ENCODE assay signal across 17 cellular contexts in genomic region chr14:51538973-51539372, GRCh38.
A peak's percentile ranks its signal among the peaks of the same experiment; 100 is the strongest.
DNase-seq lines count a peak whose midpoint lies in the region; ATAC-seq, FAIRE-seq and TF ChIP-seq lines count a peak whose summit lies in the region.
"Had no signal": no experiment of that assay in that cellular context is flagged by ENCODE, and none has a peak within 500 bp of the region (broad histone marks: within the 10 kb centered on the region; RNA-seq: fewer than 3 reads in every experiment).

No MANE protein-coding gene starts in this region.

- DNase-seq in A549 (ENCODE audit: low read depth in 1 of 2, low spot score in 1 of 2) (no peak), MCF 10A (ENCODE audit: unreplicated experiment) (no peak), keratinocyte (ENCODE audit: low read depth, low spot score) (no peak), GM12892 (ENCODE audit: insufficient read length) (no peak), kidney glomerular epithelial cell (lab: John Stamatoyannopoulos, UW) (no peak)
- DNase-seq in CD8-positive, alpha-beta memory T cell = no peak
- DNase-seq: DMS79 treated with DMSO at 0.1 percent for 48 hours, Kasumi-1, NCI-H1930, NCI-H510A treated with DMSO at 0.1 percent for 48 hours had no signal

- H3K9me3 Mint-ChIP-seq in MCF 10A (ENCODE audit: unreplicated experiment) = no peaks in the 10 kb centered on the region
- peaks cover 0 to 4% (median 0%) of the 10 kb centered on the region in 5 donors for H3K9me3 Mint-ChIP-seq in CD8-positive, alpha-beta memory T cell

- H3K27me3 ChIP-seq in HUES48 (ENCODE audit: control insufficient read depth, insufficient read depth, low read length) (no peaks in the 10 kb centered on the region), keratinocyte (ENCODE audit: control insufficient read depth, extremely low read depth, insufficient read depth, low read length) (no peaks in the 10 kb centered on the region)
- no peaks in the 10 kb centered on the region for H3K27me3 ChIP-seq in CD8-positive, alpha-beta memory T cell (ENCODE audit: insufficient read depth, low read length, poor library complexity, severe bottlenecking)

- no peak for TF ChIP-seq RAD21 in A549 (conservative IDR thresholded peaks at IDR 0.05 in 1 of 2, IDR thresholded peaks at IDR 0.05 in 1 of 2)

- H3K4me3 ChIP-seq in A549 (no peak overlapping the region), HUES48 (ENCODE audit: low read depth, low read length) (no peak overlapping the region), keratinocyte (ENCODE audit: control insufficient read depth in 2 of 3, extremely low read depth in 1 of 3, insufficient read depth in 2 of 3, low read depth in 1 of 3, low read length in 3 of 3) (peak overlapping the region in 2 of 3 experiments; percentile 22 to 24)
- no peak overlapping the region for H3K4me3 ChIP-seq in CD8-positive, alpha-beta memory T cell (ENCODE audit: low read length)

- H3K4me1 ChIP-seq in A549 = peaks cover 30% of the 10 kb centered on the region
- peaks cover 10% of the 10 kb centered on the region for H3K4me1 ChIP-seq in HUES48 (ENCODE audit: control insufficient read depth, insufficient read depth, low read length)
- H3K4me1 ChIP-seq in keratinocyte (ENCODE audit: control insufficient read depth, extremely low read depth, insufficient read depth, low read length) = peaks cover 53% of the 10 kb centered on the region
- no peaks in the 10 kb centered on the region for H3K4me1 ChIP-seq in CD8-positive, alpha-beta memory T cell (ENCODE audit: insufficient read depth, low read length)

- TF ChIP-seq CTCF in A549 (IDR thresholded peaks at IDR 0.05) = no peak
- no peak for TF ChIP-seq CTCF in MCF 10A (IDR thresholded peaks at IDR 0.05; ENCODE audit: unreplicated experiment)
- no peak for TF ChIP-seq CTCF in keratinocyte (optimal IDR thresholded peaks at IDR 0.05 in 1 of 3, IDR thresholded peaks at IDR 0.05 in 1 of 3, conservative IDR thresholded peaks at IDR 0.05 in 1 of 3; ENCODE audit: extremely low read depth in 1 of 3, insufficient read depth in 2 of 3, low read length in 3 of 3)

- H3K9ac ChIP-seq in HUES48 (ENCODE audit: low read depth, low read length) = no peak overlapping the region
- H3K9ac ChIP-seq in keratinocyte (ENCODE audit: control insufficient read depth, extremely low read depth, insufficient read depth, low read length) = peak overlapping the region; percentile 86

- no peak overlapping the region for H2AFZ ChIP-seq in keratinocyte (ENCODE audit: control insufficient read depth, low read length)

- H3K27ac Mint-ChIP-seq in MCF 10A (ENCODE audit: low read depth, unreplicated experiment) = peak overlapping the region; percentile 92
- no peak overlapping the region for H3K27ac Mint-ChIP-seq in CD8-positive, alpha-beta memory T cell
- H3K27ac Mint-ChIP-seq: CD14-positive monocyte had no signal

- TF ChIP-seq EP300 in A549 (IDR thresholded peaks at IDR 0.05) = no peak

- peaks cover 84% of the 10 kb centered on the region for H3K79me2 ChIP-seq in keratinocyte (ENCODE audit: control insufficient read depth, insufficient read depth, low read length)

- dilution Hi-C loops in keratinocyte (cut with MboI; ENCODE audit: extremely low pct_ligation_motif_present, low sequenced_read_pairs) = no loop called here

- peak overlapping the region; percentile 49 for H3K4me3 Mint-ChIP-seq in MCF 10A (ENCODE audit: unreplicated experiment)
- no peak overlapping the region for H3K4me3 Mint-ChIP-seq in CD8-positive, alpha-beta memory T cell
- H3K4me3 Mint-ChIP-seq: CD14-positive monocyte had no signal

- peak overlapping the region; percentile 35; the same call in 2 of the 3 replicates for H3K4me2 ChIP-seq in A549
- peak overlapping the region; percentile 96 for H3K4me2 ChIP-seq in keratinocyte (ENCODE audit: control insufficient read depth, extremely low read depth, insufficient read depth, low read depth, low read length)

- BruUV-seq in MCF 10A (replicated peaks; lab: Mats Ljungman, UMichigan) = no TSS peak

- H3K27ac ChIP-seq in A549 (peak overlapping the region; percentile 66 to 69; a peak in 5 of 6 replicates), HUES48 (ENCODE audit: low read depth, low read length) (peak overlapping the region; percentile 62), keratinocyte (ENCODE audit: control insufficient read depth, insufficient read depth, low read length) (peak overlapping the region; percentile 100)
- no peak overlapping the region for H3K27ac ChIP-seq in CD8-positive, alpha-beta memory T cell (ENCODE audit: low read depth, low read length)
- H3K27ac ChIP-seq: RWPE1 had no signal

- no peak for FAIRE-seq in A549 (lab: Jason Lieb, UNC)
- no peak for FAIRE-seq in keratinocyte (lab: Jason Lieb, UNC)
- no peak for FAIRE-seq in GM12892 (lab: Jason Lieb, UNC)
- FAIRE-seq: D721Med, G401.6, GM12891 had no signal

- intact Hi-C loops in MCF 10A (cut with micrococcal nuclease) = no loop called here

- 76% methylated on average over 1 of the region's 1 CpG for WGBS in A549 (ENCODE audit: missing lambda C conversion rate)

- H3K27me3 Mint-ChIP-seq in MCF 10A (ENCODE audit: insufficient read depth, unreplicated experiment) = no peaks in the 10 kb centered on the region
- H3K27me3 Mint-ChIP-seq in CD8-positive, alpha-beta memory T cell = peaks cover 1 to 37% of the 10 kb centered on the region in 2 donors

- ATAC-seq in A549 (no peak), GM19035 (IDR thresholded peaks at IDR 0.05; ENCODE audit: unreplicated experiment) (no peak)

- no peaks in the 10 kb centered on the region for H3K36me3 ChIP-seq in HUES48 (ENCODE audit: control insufficient read depth, insufficient read depth, low read length)
- peaks cover 0 to 11% of the 10 kb centered on the region in 2 experiments for H3K36me3 ChIP-seq in keratinocyte (ENCODE audit: control insufficient read depth in 2 of 2, extremely low read depth in 1 of 2, insufficient read depth in 2 of 2, low read length in 2 of 2)
- H3K36me3 ChIP-seq in CD8-positive, alpha-beta memory T cell (ENCODE audit: insufficient read depth, low read length) = no peaks in the 10 kb centered on the region

- H3K9me1 ChIP-seq in keratinocyte (ENCODE audit: control insufficient read depth, extremely low read depth, insufficient read depth, low read length) = no peaks in the 10 kb centered on the region

- H3K9me3 ChIP-seq in A549 (peaks cover 6% of the 10 kb centered on the region; the same call in 1 of the 3 replicates), HUES48 (ENCODE audit: control insufficient read depth, insufficient read depth, low read length) (peaks cover 5% of the 10 kb centered on the region), keratinocyte (ENCODE audit: control insufficient read depth, low read depth, low read length) (peaks cover 5% of the 10 kb centered on the region)
- H3K9me3 ChIP-seq in CD8-positive, alpha-beta memory T cell (ENCODE audit: low read length) = no peaks in the 10 kb centered on the region

- CTCF ChIA-PET in A549 (lab: Yijun Ruan, JAX) = interaction anchor here (3.7 kb wide), 1 partner anchor 256 kb away, joined by 14 read pairs; no protein-coding TSS in a partner anchor
- CTCF ChIA-PET in MCF 10A (lab: Yijun Ruan, JAX) = interaction anchor here (0.7 kb wide), 1 partner anchor 9 kb away, joined by 3 read pairs; no protein-coding TSS in a partner anchor
- CTCF ChIA-PET in CD8-positive, alpha-beta memory T cell (lab: Charles Lee) = no interaction called here

- POLR2A ChIA-PET in A549 (lab: Yijun Ruan, JAX) = no interaction called here
- POLR2A ChIA-PET in MCF 10A (lab: Yijun Ruan, JAX) = interaction anchor here (0.6 to 6.0 kb wide), 9 partner anchors 8 to 241 kb away, joined by 3 to 41 read pairs (median 6); partner anchors contain the start of gene FRMD6
- POLR2A ChIA-PET in CD8-positive, alpha-beta memory T cell (lab: Charles Lee) = no interaction called here

- H3K4me1 Mint-ChIP-seq in MCF 10A (ENCODE audit: insufficient read depth, unreplicated experiment) = peaks cover 57% of the 10 kb centered on the region
- no peaks in the 10 kb centered on the region for H3K4me1 Mint-ChIP-seq in CD8-positive, alpha-beta memory T cell
- H3K4me1 Mint-ChIP-seq: CD14-positive monocyte had no signal

- H3K36me3 Mint-ChIP-seq in MCF 10A (ENCODE audit: insufficient read depth, unreplicated experiment) = peaks cover 10% of the 10 kb centered on the region
- H3K36me3 Mint-ChIP-seq in CD8-positive, alpha-beta memory T cell = no peaks in the 10 kb centered on the region
- H3K36me3 Mint-ChIP-seq: CD14-positive monocyte had no signal

- TF ChIP-seq POLR2A in A549 (IDR thresholded peaks at IDR 0.05; ENCODE audit: low read length) (no peak), GM12892 (IDR thresholded peaks at IDR 0.05; ENCODE audit: low read depth, low read length) (no peak)

- H4K20me1 ChIP-seq in keratinocyte (ENCODE audit: control insufficient read depth, extremely low read depth, insufficient read depth, low read length) = no peaks in the 10 kb centered on the region

TF ChIP-seq in A549, 52 proteins besides CTCF, POLR2A, EP300 and RAD21 (continues in another document):
- TF ChIP-seq HES2 (IDR thresholded peaks at IDR 0.05) (no peak), POLR2AphosphoS2 (conservative IDR thresholded peaks at IDR 0.05; ENCODE audit: low read length) (no peak), HEYL (CRISPR knock-in tag; IDR thresholded peaks at IDR 0.05) (no peak), CBX2 (IDR thresholded peaks at IDR 0.05; ENCODE audit: borderline replicate concordance, low read depth) (no peak), JUN (IDR thresholded peaks at IDR 0.05) (no peak), KDM1A (IDR thresholded peaks at IDR 0.05; ENCODE audit: low read depth) (no peak), CHD2 (IDR thresholded peaks at IDR 0.05; ENCODE audit: low read length, partially characterized antibody) (no peak), CEBPB (IDR thresholded peaks at IDR 0.05) (no peak), RFX5 (IDR thresholded peaks at IDR 0.05) (no peak), FOSB (CRISPR knock-in tag; IDR thresholded peaks at IDR 0.05) (no peak), MYC (IDR thresholded peaks at IDR 0.05; ENCODE audit: borderline replicate concordance, low read length) (no peak), NR3C1 (IDR thresholded peaks at IDR 0.05) (no peak), FOSL2 (IDR thresholded peaks at IDR 0.05) (no peak), FOSL2 (CRISPR knock-in tag; IDR thresholded peaks at IDR 0.05) (no peak), ZC3H11A (IDR thresholded peaks at IDR 0.05) (no peak)

Comparison
In these comparisons a context has a peak if more than half of its experiments do, and no peak if none do; other contexts are left out.
1. H3K4me3 ChIP-seq: peak in keratinocyte (2 of 3); none in A549 (single experiment), HUES48 (single experiment) and CD8-positive, alpha-beta memory T cell (single experiment).